In genomic region chr12:107891967-107892366, GRCh38 we compare ENCODE assay signal across 2 cellular contexts.
TF ChIP-seq lines count a peak whose summit lies in the region.

No MANE protein-coding gene starts in this region.

TF ChIP-seq in IMR-90, 13 proteins besides CTCF, POLR2A, EP300 and RAD21 (continued from another document):
- TF ChIP-seq USF2 (IDR thresholded peaks at IDR 0.05; ENCODE audit: low read depth, low read length) (no peak), NFE2L2 (IDR thresholded peaks at IDR 0.05; ENCODE audit: low read depth, low read length) (no peak), MXI1 (IDR thresholded peaks at IDR 0.05; ENCODE audit: borderline replicate concordance, low read depth, low read length) (no peak), SMC3 (IDR thresholded peaks at IDR 0.05; ENCODE audit: low read depth, low read length) (no peak), CHD1 (IDR thresholded peaks at IDR 0.05; ENCODE audit: low read depth, low read length) (no peak), BHLHE40 (IDR thresholded peaks at IDR 0.05; ENCODE audit: low read depth, low read length) (no peak), RFX5 (IDR thresholded peaks at IDR 0.05; ENCODE audit: low read depth, low read length) (no peak)

TF ChIP-seq in WTC11, 78 proteins besides CTCF, POLR2A, EP300 and RAD21:
- no peak for TF ChIP-seq FOXP4 (CRISPR knock-in tag; IDR thresholded peaks at IDR 0.05)
- no peak for TF ChIP-seq IRF2 (CRISPR knock-in tag; IDR thresholded peaks at IDR 0.05; ENCODE audit: borderline replicate concordance, low read depth)
- TF ChIP-seq ATF2 (CRISPR knock-in tag; IDR thresholded peaks at IDR 0.05; ENCODE audit: borderline replicate concordance, low read depth), result no peak
- no peak for TF ChIP-seq ATF3 (CRISPR knock-in tag; conservative IDR thresholded peaks at IDR 0.05)
- no peak for TF ChIP-seq ZNF281 (CRISPR knock-in tag; IDR thresholded peaks at IDR 0.05)
- no peak for TF ChIP-seq IRF1 (CRISPR knock-in tag; IDR thresholded peaks at IDR 0.05)
- no peak for TF ChIP-seq ZNF263 (CRISPR knock-in tag; IDR thresholded peaks at IDR 0.05; ENCODE audit: low read depth)
- no peak for TF ChIP-seq AFF4 (CRISPR knock-in tag; IDR thresholded peaks at IDR 0.05; ENCODE audit: borderline replicate concordance)
- TF ChIP-seq ZNF423 (CRISPR knock-in tag; IDR thresholded peaks at IDR 0.05), result no peak
- TF ChIP-seq PRDM15 (CRISPR knock-in tag; IDR thresholded peaks at IDR 0.05), result no peak
- TF ChIP-seq JAZF1 (CRISPR knock-in tag; IDR thresholded peaks at IDR 0.05), result no peak
- TF ChIP-seq TEAD4 (CRISPR knock-in tag; IDR thresholded peaks at IDR 0.05), result no peak
- no peak for TF ChIP-seq FOXK1 (CRISPR knock-in tag; IDR thresholded peaks at IDR 0.05)
- TF ChIP-seq MLX (CRISPR knock-in tag; IDR thresholded peaks at IDR 0.05), result no peak
